19 cellular contexts compared by ENCODE assay signal in genomic region chr5:88236866-88237642, GRCh38. TPM values are rescaled to one million over a fixed set of nuclear protein-coding genes. Genes with fewer than 3 reads are reported as not detected.
A peak's percentile ranks its signal among the peaks of the same experiment; 100 is the strongest.
DNase-seq lines count a peak whose midpoint lies in the region; ATAC-seq and TF ChIP-seq lines count a peak whose summit lies in the region.
"Had no signal": no experiment of that assay in that cellular context is flagged by ENCODE, and none has a peak within 500 bp of the region (broad histone marks: within the 10 kb centered on the region; RNA-seq: fewer than 3 reads in every experiment).

No MANE protein-coding gene starts in this region.

- H2BK5ac ChIP-seq in neuronal stem cell (ENCODE audit: low read length) = no peak overlapping the region

- H3K23ac ChIP-seq in neuronal stem cell (ENCODE audit: low read depth, low read length, poor library complexity) = no peak overlapping the region

- peaks cover 8 to 57% (median 30%) of the 10 kb centered on the region in 3 donors for H3K36me3 Mint-ChIP-seq in naive thymus-derived CD8-positive, alpha-beta T cell

- H3K4me3 Mint-ChIP-seq in naive thymus-derived CD8-positive, alpha-beta T cell = no peak overlapping the region
- H3K4me3 Mint-ChIP-seq: activated CD4-positive, alpha-beta T cell treated with anti-CD3 and anti-CD28 coated beads, Interleukin-2, amount 10 ng/mL, durations not matched to agents 24 days and 14 days; natural killer cell; T-helper 17 cell had no signal

- H3K36me3 ChIP-seq in esophagus muscularis mucosa (peaks cover 0 to 20% (median 3%) of the 10 kb centered on the region in 4 donors), neuronal stem cell (replicated peaks in 1 of 2; ENCODE audit: control insufficient read depth in 2 of 2, insufficient read depth in 2 of 2, low read length in 2 of 2) (peaks cover 0 to 30% of the 10 kb centered on the region in 2 donors)

- WGBS in esophagus muscularis mucosa = 88% methylated on average over 1 of the region's 1 CpG
- no CpG with 5 or more reads among the region's 1 CpG for WGBS in neuronal stem cell (ENCODE audit: extremely low coverage in 2 of 2, insufficient read length in 2 of 2, insufficient replicate concordance in 1 of 2), 2 donors

- intact Hi-C loops in esophagus muscularis mucosa (cut with DNase I) = no loop called here

- ATAC-seq in naive thymus-derived CD8-positive, alpha-beta T cell = no peak
- ATAC-seq: body of pancreas, lower lobe of right lung, natural killer cell, T-helper 17 cell had no signal

- H3K4me1 ChIP-seq in esophagus muscularis mucosa = no peaks in the 10 kb centered on the region
- peaks cover 0 to 7% of the 10 kb centered on the region in 2 donors for H3K4me1 ChIP-seq in neuronal stem cell (ENCODE audit: control insufficient read depth in 2 of 2, insufficient read depth in 1 of 2, low read depth in 1 of 2, low read length in 2 of 2)
- H3K4me1 ChIP-seq: body of pancreas, lower lobe of right lung, suprapubic skin had no signal

- TF ChIP-seq CTCF in RWPE1 (conservative IDR thresholded peaks at IDR 0.05; ENCODE audit: low read depth) (no peak), esophagus muscularis mucosa (IDR thresholded peaks at IDR 0.05) (no peak)

- no peaks in the 10 kb centered on the region for H3K79me1 ChIP-seq in neuronal stem cell (ENCODE audit: low read depth, low read length)

- H3K9ac ChIP-seq in neuronal stem cell (ENCODE audit: low read depth, low read length, poor library complexity) = no peak overlapping the region

- H2BK15ac ChIP-seq in neuronal stem cell (ENCODE audit: low read length) = no peak overlapping the region

- H3K14ac ChIP-seq in neuronal stem cell (ENCODE audit: low read length) = no peak overlapping the region

- H4K8ac ChIP-seq in neuronal stem cell (ENCODE audit: low read depth, low read length) = no peak overlapping the region

- no peaks in the 10 kb centered on the region for H3K9me3 Mint-ChIP-seq in naive thymus-derived CD8-positive, alpha-beta T cell
- H3K9me3 Mint-ChIP-seq: activated CD4-positive, alpha-beta T cell treated with anti-CD3 and anti-CD28 coated beads, Interleukin-2, amount 10 ng/mL, durations not matched to agents 24 days and 14 days; natural killer cell had no signal

- no peak overlapping the region for H3K4me2 ChIP-seq in neuronal stem cell (ENCODE audit: insufficient read depth, low read length, poor library complexity, severe bottlenecking)

- POLR2A ChIA-PET in RWPE1 (lab: Yijun Ruan, JAX; ENCODE audit: low non-redundant PET) = no interaction called here
- POLR2A ChIA-PET in naive thymus-derived CD8-positive, alpha-beta T cell (lab: Charles Lee) = no interaction called here

- no peak for TF ChIP-seq EP300 in esophagus muscularis mucosa (IDR thresholded peaks at IDR 0.05)

- H3K4me1 Mint-ChIP-seq in naive thymus-derived CD8-positive, alpha-beta T cell = peaks cover 7 to 14% (median 9%) of the 10 kb centered on the region in 4 donors

- H4K91ac ChIP-seq in neuronal stem cell (ENCODE audit: low read depth, low read length, poor library complexity) = no peak overlapping the region

- no peak overlapping the region for H2BK120ac ChIP-seq in neuronal stem cell (ENCODE audit: low read depth, low read length)

- H3K27me3 Mint-ChIP-seq in naive thymus-derived CD8-positive, alpha-beta T cell = no peaks in the 10 kb centered on the region
- H3K27me3 Mint-ChIP-seq: activated CD4-positive, alpha-beta T cell treated with anti-CD3 and anti-CD28 coated beads, Interleukin-2, amount 10 ng/mL, durations not matched to agents 24 days and 14 days; T-helper 17 cell had no signal

- H3K27ac ChIP-seq in RWPE1 = no peak overlapping the region
- H3K27ac ChIP-seq in esophagus muscularis mucosa (replicated peaks in 1 of 4) = no peak overlapping the region
- H3K27ac ChIP-seq in neuronal stem cell (replicated peaks; ENCODE audit: low read length) = no peak overlapping the region
- H3K27ac ChIP-seq: body of pancreas, lower lobe of right lung, suprapubic skin had no signal

- no peak for TF ChIP-seq POLR2A in esophagus muscularis mucosa (IDR thresholded peaks at IDR 0.05; ENCODE audit: low read depth)

- peak overlapping the region in 1 of 10 donors; percentile 14 for H3K27ac Mint-ChIP-seq in naive thymus-derived CD8-positive, alpha-beta T cell
- H3K27ac Mint-ChIP-seq: activated CD4-positive, alpha-beta T cell treated with anti-CD3 and anti-CD28 coated beads, Interleukin-2, amount 10 ng/mL, durations not matched to agents 24 days and 14 days; natural killer cell had no signal

- no peak overlapping the region for H2BK12ac ChIP-seq in neuronal stem cell (ENCODE audit: low read length)

- H3K18ac ChIP-seq in neuronal stem cell (ENCODE audit: low read length) = no peak overlapping the region

- no peak overlapping the region for H2AFZ ChIP-seq in neuronal stem cell (ENCODE audit: low read length)

- H2AK5ac ChIP-seq in neuronal stem cell (ENCODE audit: low read depth, low read length) = no peak overlapping the region

- no peak overlapping the region for H3K4ac ChIP-seq in neuronal stem cell (ENCODE audit: low read length)

- H3K4me3 ChIP-seq in esophagus muscularis mucosa (no peak overlapping the region), neuronal stem cell (ENCODE audit: low read length in 2 of 2) (no peak overlapping the region)
- H3K4me3 ChIP-seq: body of pancreas, lower lobe of right lung, suprapubic skin had no signal

- H3K9me3 ChIP-seq in esophagus muscularis mucosa = no peaks in the 10 kb centered on the region
- H3K9me3 ChIP-seq in neuronal stem cell (replicated peaks in 1 of 2; ENCODE audit: control insufficient read depth in 2 of 2, insufficient read depth in 1 of 2, low read depth in 1 of 2, low read length in 2 of 2) = peaks cover 0 to under 1% of the 10 kb centered on the region in 2 donors
- H3K9me3 ChIP-seq: body of pancreas, lower lobe of right lung, suprapubic skin had no signal

- CTCF ChIA-PET in RWPE1 (lab: Yijun Ruan, JAX) = interaction anchor here (0.6 to 1.1 kb wide), 2 partner anchors 8 to 14 kb away, joined by 3 to 6 read pairs; no protein-coding TSS in a partner anchor

- DNase-seq in AG20443 (ENCODE audit: low spot score) (peak; percentile 11), GM04503 (ENCODE audit: low read depth) (peak; percentile 5), RWPE1 (ENCODE audit: low spot score) (peak; percentile 15), fibroblast of peridontal ligament (ENCODE audit: extremely low read depth) (peak; percentile 8), DMS114 treated with DMSO at 0.1 percent for 48 hours (lab: John Stamatoyannopoulos, UW; ENCODE audit: unreplicated experiment) (no peak), esophagus muscularis mucosa (ENCODE audit: extremely low spot score) (no peak), neuronal stem cell (ENCODE audit: low spot score) (no peak)
- DNase-seq in naive thymus-derived CD8-positive, alpha-beta T cell = no peak
- DNase-seq: activated CD4-positive, alpha-beta T cell treated with anti-CD3 and anti-CD28 coated beads, Interleukin-2, amount 10 ng/mL, durations not matched to agents 24 days and 14 days; activated effector memory CD4-positive, alpha-beta T cell treated with Interleukin-2 at 50 U/mL for 16 hours; body of pancreas; DMS79 treated with DMSO at 0.1 percent for 48 hours; effector CD4-positive, alpha-beta T cell; foreskin melanocyte; lower lobe of right lung; natural killer cell; NCI-H748 treated with DMSO at 0.1 percent for 48 hours; T-helper 17 cell had no signal

- H3K27me3 ChIP-seq in esophagus muscularis mucosa (no peaks in the 10 kb centered on the region), neuronal stem cell (ENCODE audit: control insufficient read depth in 3 of 3, insufficient read depth in 3 of 3, low read depth in 1 of 3, low read length in 3 of 3) (no peaks in the 10 kb centered on the region)
- H3K27me3 ChIP-seq: body of pancreas, suprapubic skin had no signal

RNA-seq across cellular contexts. Expression of gene TMEM161B, which starts 31.6 kb away (rescaled TPM):
- total RNA-seq in esophagus muscularis mucosa = 10 to 100 TPM in 2 of 4 donors, 1 to 10 TPM in 2; 7.6 to 16.2 (median 10.1) TPM
- 10 to 100 TPM; 34.4 to 35.9 TPM for total RNA-seq in naive thymus-derived CD8-positive, alpha-beta T cell
- 10 to 100 TPM in 2 of 3 donors, 1 to 10 TPM in 1; 6.5 to 12.7 (median 12.1) TPM for polyA plus RNA-seq in naive thymus-derived CD8-positive, alpha-beta T cell
- 11.8 TPM for polyA plus RNA-seq in neuronal stem cell (2013, experiment 1 of 2)
- polyA plus RNA-seq in neuronal stem cell (2013, experiment 2 of 2) = 12.3 TPM

Comparison
In these comparisons a context has a peak if more than half of its experiments do, and no peak if none do; other contexts are left out.
1. DNase-seq: peak in AG20443 (single experiment), GM04503 (single experiment), RWPE1 (single experiment) and fibroblast of peridontal ligament (single experiment); none in DMS114 treated with DMSO at 0.1 percent for 48 hours (single experiment), esophagus muscularis mucosa (single experiment), naive thymus-derived CD8-positive, alpha-beta T cell (0 of 10) and neuronal stem cell (single experiment).